In genomic region chr15:30192892-30193291, GRCh38 we compare ENCODE assay signal across 5 cellular contexts. TPM values are rescaled to one million over a fixed set of nuclear protein-coding genes. Genes with fewer than 3 reads are reported as not detected.
"Had no signal": no experiment of that assay in that cellular context is flagged by ENCODE, and none has a peak within 500 bp of the region (broad histone marks: within the 10 kb centered on the region; RNA-seq: fewer than 3 reads in every experiment).

No MANE protein-coding gene starts in this region.

RNA-seq across cellular contexts. Expression of gene GOLGA8T, which starts 58.0 kb away (rescaled TPM):
- total RNA-seq: LHCN-M2, OCI-LY7, PC-9, Right ventricle myocardium superior had no signal
- polyA plus RNA-seq: SK-N-SH had no signal
